In the genomic region with DNA sequence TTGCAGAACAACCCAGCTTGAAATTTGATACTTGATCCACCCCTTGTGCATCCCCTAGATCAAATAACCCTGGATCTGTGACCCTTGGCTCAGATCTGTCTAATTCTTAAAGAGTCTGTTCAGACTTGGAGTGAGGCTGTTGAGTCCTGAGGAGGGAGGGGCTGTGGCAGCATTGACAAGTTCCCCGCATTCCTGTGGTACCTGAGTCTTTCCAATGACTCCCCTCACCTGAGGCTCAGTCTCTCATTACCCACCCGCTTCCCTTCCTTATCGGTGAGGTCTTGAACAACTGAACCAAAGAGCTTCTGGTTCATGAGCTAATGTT, we compare ENCODE assay signal across 14 cellular contexts. TPM values are rescaled to one million over a fixed set of nuclear protein-coding genes. Genes with fewer than 3 reads are reported as not detected.
DNase-seq lines count a peak whose midpoint lies in the region; ATAC-seq, FAIRE-seq and TF ChIP-seq lines count a peak whose summit lies in the region.
"Had no signal": no experiment of that assay in that cellular context is flagged by ENCODE, and none has a peak within 500 bp of the region (broad histone marks: within the 10 kb centered on the region; RNA-seq: fewer than 3 reads in every experiment).

No MANE protein-coding gene starts in this region.

- peak overlapping the region; percentile 12 for H3K4me3 Mint-ChIP-seq in activated CD8-positive, alpha-beta T cell treated with anti-CD3 and anti-CD28 coated beads for 36 hours
- H3K4me3 Mint-ChIP-seq in CD8-positive, alpha-beta memory T cell = no peak overlapping the region

- DNase-seq in HepG2 (ENCODE audit: low spot score) = no peak
- no peak for DNase-seq in activated CD8-positive, alpha-beta T cell treated with anti-CD3 and anti-CD28 coated beads for 36 hours
- DNase-seq in CD8-positive, alpha-beta memory T cell = no peak
- DNase-seq in GM03348 (ENCODE audit: low spot score) = no peak
- DNase-seq: effector memory CD4-positive, alpha-beta T cell; NCI-H1436; NCI-H774; right lobe of liver had no signal

- no peaks in the 10 kb centered on the region for H4K20me1 ChIP-seq in HepG2 (ENCODE audit: insufficient read depth, low read length)

- TF ChIP-seq CTCF in liver (IDR thresholded peaks at IDR 0.05; ENCODE audit: low read depth, low read length, missing input control) (no peak), HepG2 (CRISPR knock-in tag; IDR thresholded peaks at IDR 0.05) (no peak)
- no peak for TF ChIP-seq CTCF in activated CD8-positive, alpha-beta T cell treated with anti-CD3 and anti-CD28 coated beads for 36 hours (IDR thresholded peaks at IDR 0.05)

- H3K27me3 Mint-ChIP-seq in activated CD8-positive, alpha-beta T cell treated with anti-CD3 and anti-CD28 coated beads for 36 hours = no peaks in the 10 kb centered on the region
- no peaks in the 10 kb centered on the region for H3K27me3 Mint-ChIP-seq in CD8-positive, alpha-beta memory T cell

- H3K9me3 Mint-ChIP-seq in activated CD8-positive, alpha-beta T cell treated with anti-CD3 and anti-CD28 coated beads for 36 hours = no peaks in the 10 kb centered on the region
- H3K9me3 Mint-ChIP-seq in CD8-positive, alpha-beta memory T cell = no peaks in the 10 kb centered on the region

- no peak for TF ChIP-seq POLR2A in HepG2 (IDR thresholded peaks at IDR 0.05; ENCODE audit: insufficient read depth in 1 of 2, low read depth in 2 of 2, low read length in 2 of 2)

- H3K9ac ChIP-seq in liver (ENCODE audit: low read depth in 1 of 2, low read length in 2 of 2) (no peak overlapping the region), HepG2 (ENCODE audit: insufficient read depth, low read depth, low read length) (no peak overlapping the region)

- H3K4me1 ChIP-seq in liver (ENCODE audit: control insufficient read depth in 4 of 4, insufficient read depth in 4 of 4, low read length in 3 of 4) (no peaks in the 10 kb centered on the region), HepG2 (ENCODE audit: insufficient read depth, low read length) (no peaks in the 10 kb centered on the region; the same call in 1 of the 2 replicates), mesodermal cell (ENCODE audit: control insufficient read depth, insufficient read depth, low read length, poor library complexity, severe bottlenecking) (peaks cover 7% of the 10 kb centered on the region)
- H3K4me1 ChIP-seq in CD8-positive, alpha-beta memory T cell (ENCODE audit: insufficient read depth, low read length) = peaks cover 54% of the 10 kb centered on the region
- H3K4me1 ChIP-seq: right lobe of liver had no signal

- peaks cover 72% of the 10 kb centered on the region for H3K4me1 Mint-ChIP-seq in activated CD8-positive, alpha-beta T cell treated with anti-CD3 and anti-CD28 coated beads for 36 hours (ENCODE audit: low read depth)
- H3K4me1 Mint-ChIP-seq in CD8-positive, alpha-beta memory T cell = peaks cover 39 to 72% (median 52%) of the 10 kb centered on the region in 3 donors

- FAIRE-seq in HepG2 (lab: Jason Lieb, UNC) = no peak

- H3K27ac ChIP-seq in liver (ENCODE audit: low read depth in 1 of 2, low read length in 2 of 2) (no peak overlapping the region), HepG2 (ENCODE audit: extremely low read length, insufficient read depth, low read length) (no peak overlapping the region), mesodermal cell (ENCODE audit: low read depth, low read length, severe bottlenecking) (peak overlapping the region; percentile 16)
- H3K27ac ChIP-seq in CD8-positive, alpha-beta memory T cell (ENCODE audit: low read depth, low read length) = no peak overlapping the region
- H3K27ac ChIP-seq: C4-2B, right lobe of liver, SK-N-MC had no signal

- H3K36me3 ChIP-seq in liver (ENCODE audit: control insufficient read depth in 4 of 4, insufficient read depth in 3 of 4, low read depth in 1 of 4, low read length in 3 of 4) = no peaks in the 10 kb centered on the region
- H3K36me3 ChIP-seq in HepG2 (replicated peaks in 1 of 2; ENCODE audit: control insufficient read depth in 1 of 2, insufficient read depth in 2 of 2, low read length in 2 of 2) = no peaks in the 10 kb centered on the region
- H3K36me3 ChIP-seq in mesodermal cell (ENCODE audit: control insufficient read depth, insufficient read depth, low read length) = no peaks in the 10 kb centered on the region
- no peaks in the 10 kb centered on the region for H3K36me3 ChIP-seq in CD8-positive, alpha-beta memory T cell (ENCODE audit: insufficient read depth, low read length)
- H3K36me3 ChIP-seq: right lobe of liver had no signal

- TF ChIP-seq RAD21 in liver (IDR thresholded peaks at IDR 0.05) (no peak), HepG2 (CRISPR knock-in tag; IDR thresholded peaks at IDR 0.05) (no peak)

- H3K27me3 ChIP-seq in liver (ENCODE audit: control insufficient read depth in 4 of 4, insufficient read depth in 4 of 4, low read length in 3 of 4) (no peaks in the 10 kb centered on the region), HepG2 (ENCODE audit: control insufficient read depth in 1 of 2, insufficient read depth in 2 of 2, low read length in 2 of 2) (peaks cover 6 to 12% of the 10 kb centered on the region in 2 experiments; a peak in 4 of 5 replicates)
- H3K27me3 ChIP-seq in CD8-positive, alpha-beta memory T cell (ENCODE audit: insufficient read depth, low read length, poor library complexity, severe bottlenecking) = no peaks in the 10 kb centered on the region
- H3K27me3 ChIP-seq: right lobe of liver had no signal

- no peaks in the 10 kb centered on the region for H3K36me3 Mint-ChIP-seq in activated CD8-positive, alpha-beta T cell treated with anti-CD3 and anti-CD28 coated beads for 36 hours (ENCODE audit: low read depth)
- no peaks in the 10 kb centered on the region for H3K36me3 Mint-ChIP-seq in CD8-positive, alpha-beta memory T cell

- H2AFZ ChIP-seq in HepG2 (ENCODE audit: low read length) = no peak overlapping the region

- no peaks in the 10 kb centered on the region for H3K9me3 ChIP-seq in liver (ENCODE audit: control insufficient read depth in 4 of 4, low read length in 3 of 4)
- no peaks in the 10 kb centered on the region for H3K9me3 ChIP-seq in HepG2 (ENCODE audit: low read length)
- H3K9me3 ChIP-seq in mesodermal cell (ENCODE audit: control insufficient read depth, low read length) = no peaks in the 10 kb centered on the region
- no peaks in the 10 kb centered on the region for H3K9me3 ChIP-seq in CD8-positive, alpha-beta memory T cell (ENCODE audit: low read length)
- H3K9me3 ChIP-seq: right lobe of liver had no signal

- peak overlapping the region; percentile 94 for H3K27ac Mint-ChIP-seq in activated CD8-positive, alpha-beta T cell treated with anti-CD3 and anti-CD28 coated beads for 36 hours
- H3K27ac Mint-ChIP-seq in CD8-positive, alpha-beta memory T cell = peak overlapping the region in 2 of 8 donors; percentile 7 to 16

- BruUV-seq in HepG2 (replicated peaks; lab: Mats Ljungman, UMichigan) = no TSS peak

- intact Hi-C loops in HepG2 (cut with micrococcal nuclease; ENCODE audit: unreplicated experiment) = no loop called here
- intact Hi-C loops in activated CD8-positive, alpha-beta T cell treated with anti-CD3 and anti-CD28 coated beads for 36 hours (cut with micrococcal nuclease) = loop anchor here (5.0 kb wide), 3 partner anchors 33 to 93 kb away; no protein-coding TSS in a partner anchor

- POLR2A ChIA-PET in HepG2 (lab: Yijun Ruan, JAX) = interaction anchor here (0.6 kb wide), 1 partner anchor 26 kb away, joined by 4 read pairs; no protein-coding TSS in a partner anchor
- POLR2A ChIA-PET in activated CD8-positive, alpha-beta T cell treated with anti-CD3 and anti-CD28 coated beads for 36 hours (lab: Charles Lee) = interaction anchor here (0.6 to 21.6 kb wide), 5 partner anchors 31 to 60 kb away, joined by 3 to 904 read pairs (median 4); a partner anchor contains a TSS
- POLR2A ChIA-PET in CD8-positive, alpha-beta memory T cell (lab: Charles Lee) = interaction anchor here (0.6 to 1.4 kb wide), 4 partner anchors 17 to 31 kb away, joined by 3 to 4 read pairs (median 4); a partner anchor contains a TSS

- CTCF ChIA-PET in HepG2 (lab: Yijun Ruan, JAX; ENCODE audit: low intra/inter-chr PET ratio, low total read pairs) = no interaction called here
- CTCF ChIA-PET in activated CD8-positive, alpha-beta T cell treated with anti-CD3 and anti-CD28 coated beads for 36 hours (lab: Charles Lee) = interaction anchor here (0.6 to 19.7 kb wide), 14 partner anchors 9 to 119 kb away, joined by 3 to 624 read pairs (median 61); a partner anchor contains a TSS
- CTCF ChIA-PET in CD8-positive, alpha-beta memory T cell (lab: Charles Lee) = interaction anchor here (1.4 to 17.5 kb wide), 10 partner anchors 13 to 121 kb away, joined by 3 to 452 read pairs (median 6); a partner anchor contains a TSS

- no peak for ATAC-seq in HepG2
- no peak for ATAC-seq in activated CD8-positive, alpha-beta T cell treated with anti-CD3 and anti-CD28 coated beads for 36 hours
- ATAC-seq in GM18519 (IDR thresholded peaks at IDR 0.05; ENCODE audit: low FRiP score, unreplicated experiment) = no peak
- ATAC-seq in GM18873 (IDR thresholded peaks at IDR 0.05; ENCODE audit: low FRiP score, unreplicated experiment) = no peak
- ATAC-seq: right lobe of liver had no signal

- in situ Hi-C loops in HepG2 (cut with HindIII; ENCODE audit: extremely low pct_ligation_motif_present, low pct_unique_long_range_greater_than_20kb) = loop anchor here (5.0 kb wide), 2 partner anchors 48 to 118 kb away; no protein-coding TSS in a partner anchor

- H3K4me3 ChIP-seq in liver (ENCODE audit: low read depth in 1 of 3, low read length in 3 of 3) (no peak overlapping the region), HepG2 (replicated peaks in 1 of 3; ENCODE audit: insufficient read depth in 1 of 3, low read depth in 2 of 3, low read length in 3 of 3) (no peak overlapping the region), mesodermal cell (ENCODE audit: extremely low read depth, insufficient read depth, low read length, poor library complexity, severe bottlenecking) (no peak overlapping the region)
- no peak overlapping the region for H3K4me3 ChIP-seq in CD8-positive, alpha-beta memory T cell (ENCODE audit: low read length)
- H3K4me3 ChIP-seq: right lobe of liver, SK-N-MC had no signal

- TF ChIP-seq EP300 in HepG2 (IDR thresholded peaks at IDR 0.05; ENCODE audit: low read depth in 2 of 2, low read length in 2 of 2) (no peak), HepG2 (CRISPR knock-in tag; IDR thresholded peaks at IDR 0.05; ENCODE audit: borderline replicate concordance) (no peak)

- no peak overlapping the region for H3K4me2 ChIP-seq in HepG2 (ENCODE audit: low read depth, low read length)

- H3K79me2 ChIP-seq in HepG2 (ENCODE audit: insufficient read depth, low read length) = no peaks in the 10 kb centered on the region

- WGBS in liver = 85% methylated on average over 3 of the region's 3 CpGs
- 14% methylated on average over 3 of the region's 3 CpGs for WGBS in HepG2 (ENCODE audit: low lambda C conversion rate)
- WGBS in mesodermal cell (ENCODE audit: insufficient coverage in 2 of 2), 2 experiments = 83 to 88% methylated on average over 2 of the region's 3 CpGs

RNA-seq across cellular contexts. Expression of a gene that starts 16.1 kb away (rescaled TPM):
- total RNA-seq in liver (10 to 100 TPM in 1 of 2 donors, 1 to 10 TPM in 1; 7.1 to 14.7 TPM), HepG2 (2016; rRNA removed; fragmentation: Illumina TruSeq; extraction: Trizol) (3.7 and 4.6 TPM in 2 replicates)
- polyA plus RNA-seq in liver (1 to 10 TPM; 3.5 to 7.2 TPM), HepG2 (2011; rRNA removed) (8.5 and 10.8 TPM in 2 replicates)
- total RNA-seq in HepG2 (2016; cell fraction: cytosol; rRNA removed; fragmentation: Illumina TruSeq; extraction: Trizol; ENCODE audit: low read depth) = 1.5 and 2.7 TPM in 2 replicates
- total RNA-seq in HepG2 (2016; cell fraction: insoluble cytoplasmic fraction; rRNA removed; fragmentation: Illumina TruSeq; extraction: Trizol) = 3.3 and 5.0 TPM in 2 replicates
- total RNA-seq in HepG2 (2016; cell fraction: membrane; rRNA removed; fragmentation: Illumina TruSeq; extraction: Trizol) = 4.5 and 5.3 TPM in 2 replicates
- total RNA-seq in HepG2 (2016; cell fraction: nucleus; rRNA removed; fragmentation: Illumina TruSeq; extraction: Trizol) = 5.2 and 5.6 TPM in 2 replicates
- 3.4 and 5.9 TPM in 2 replicates for polyA plus RNA-seq in HepG2 (2011; cell fraction: cytosol; rRNA removed)
- polyA plus RNA-seq in HepG2 (2011; cell fraction: nucleus; rRNA removed) = 44.6 and 61.9 TPM in 2 replicates
- polyA plus RNA-seq in HepG2 (2012) = 3.9 and 6.2 TPM in 2 replicates
- 1.6 and 1.8 TPM in 2 replicates for polyA plus RNA-seq in HepG2 (2016; cell fraction: cytosol; fragmentation: Illumina TruSeq; extraction: Trizol; ENCODE audit: low read depth)
- 7.3 and 8.0 TPM in 2 replicates for polyA plus RNA-seq in HepG2 (2016; cell fraction: insoluble cytoplasmic fraction; fragmentation: Illumina TruSeq; extraction: Trizol; ENCODE audit: low read depth)
- 5.0 and 6.0 TPM in 2 replicates for polyA plus RNA-seq in HepG2 (2016; cell fraction: membrane; fragmentation: Illumina TruSeq; extraction: Trizol; ENCODE audit: low read depth)
- polyA plus RNA-seq in HepG2 (2016; cell fraction: nucleus; fragmentation: Illumina TruSeq; extraction: Trizol; ENCODE audit: insufficient read depth, low read depth) = 15.8 and 16.2 TPM in 2 replicates
- polyA minus RNA-seq in HepG2 (2011; rRNA and poly(A)+ RNA removed; ENCODE audit: low replicate concordance) = 11.8 and 35.8 TPM in 2 replicates
- 2.3 and 4.6 TPM in 2 replicates for polyA minus RNA-seq in HepG2 (2011; cell fraction: cytosol; rRNA and poly(A)+ RNA removed)
- polyA minus RNA-seq in HepG2 (2011; cell fraction: nucleus; rRNA and poly(A)+ RNA removed) = 6.8 and 9.5 TPM in 2 replicates
- 100 to 1,000 TPM; 373 to 382 TPM for total RNA-seq in activated CD8-positive, alpha-beta T cell treated with anti-CD3 and anti-CD28 coated beads for 36 hours
- polyA plus RNA-seq in mesodermal cell (2013, experiment 1 of 2) = 118 TPM
- 98.0 TPM for polyA plus RNA-seq in mesodermal cell (2013, experiment 2 of 2)
- 100 to 1,000 TPM; 206 to 207 TPM for total RNA-seq in CD8-positive, alpha-beta memory T cell
- 23.1 TPM for polyA plus RNA-seq in CD8-positive, alpha-beta memory T cell

Comparison
In these comparisons a context has a peak if more than half of its experiments do, and no peak if none do; other contexts are left out.
1. RNA of a gene that starts 16.1 kb away (total RNA-seq): 373 to 382 TPM in activated CD8-positive, alpha-beta T cell treated with anti-CD3 and anti-CD28 coated beads for 36 hours and 206 to 207 TPM in CD8-positive, alpha-beta memory T cell; 7.1 to 14.7 TPM in liver and 1.5 to 5.6 TPM in HepG2; every median in the first group is over 10 times any median in the second.